In genomic region chr6:5132741-5133140, GRCh38 we compare ENCODE assay signal across 8 cellular contexts. TPM values are rescaled to one million over a fixed set of nuclear protein-coding genes. Genes with fewer than 3 reads are reported as not detected.
DNase-seq lines count a peak whose midpoint lies in the region; ATAC-seq and TF ChIP-seq lines count a peak whose summit lies in the region.

No MANE protein-coding gene starts in this region.

- POLR2A ChIA-PET in PC-9 (lab: Charles Lee; ENCODE audit: unreplicated experiment), result no interaction called here

- H4K20me1 ChIP-seq in PC-9 (ENCODE audit: insufficient read depth), result no peaks in the 10 kb centered on the region

- peak; percentile 63 for ATAC-seq in GM18508 (IDR thresholded peaks at IDR 0.05; ENCODE audit: insufficient read depth, unreplicated experiment)
- peak; percentile 86 for ATAC-seq in HG02884 (IDR thresholded peaks at IDR 0.05; ENCODE audit: unreplicated experiment)
- ATAC-seq in thoracic aorta (ENCODE audit: insufficient number of reproducible peaks, low FRiP score, low read depth), result no peak
- ATAC-seq in natural killer cell, result no peak
- ATAC-seq in activated T-helper 17 cell treated with anti-CD3 and anti-CD28 coated beads, Interleukin-2, amount 50 U/mL, for 72 hours (replicated peaks), result no peak

- H3K4me2 ChIP-seq in PC-9, result no peak overlapping the region

- CTCF ChIA-PET in PC-9 (lab: Charles Lee), result no interaction called here

- H3K9me3 Mint-ChIP-seq in natural killer cell, result no peaks in the 10 kb centered on the region
- no peaks in the 10 kb centered on the region for H3K9me3 Mint-ChIP-seq in activated T-helper 17 cell treated with anti-CD3 and anti-CD28 coated beads, Interleukin-2, amount 50 U/mL, for 72 hours

- intact Hi-C loops in PC-9 (cut with micrococcal nuclease; ENCODE audit: unreplicated experiment) (no loop called here), natural killer cell (cut with micrococcal nuclease) (no loop called here)

- no peak overlapping the region for H3K27ac Mint-ChIP-seq in natural killer cell
- no peak overlapping the region for H3K27ac Mint-ChIP-seq in activated T-helper 17 cell treated with anti-CD3 and anti-CD28 coated beads, Interleukin-2, amount 50 U/mL, for 72 hours

- H3K27me3 ChIP-seq in adipocyte (replicated peaks; ENCODE audit: control insufficient read depth, insufficient read depth, low read length) (no peaks in the 10 kb centered on the region), iPS-20b (ENCODE audit: insufficient read depth, low read length) (no peaks in the 10 kb centered on the region), thoracic aorta (replicated peaks; ENCODE audit: insufficient read depth) (no peaks in the 10 kb centered on the region), PC-9 (ENCODE audit: insufficient read depth, low read depth) (no peaks in the 10 kb centered on the region)

- no peaks in the 10 kb centered on the region for H3F3A ChIP-seq in PC-9 (ENCODE audit: insufficient read depth, low read depth)

- no peak overlapping the region for H2AFZ ChIP-seq in PC-9

- H3K9me3 ChIP-seq in adipocyte (ENCODE audit: control insufficient read depth, low read length) (no peaks in the 10 kb centered on the region), iPS-20b (ENCODE audit: insufficient read depth, low read depth, low read length) (no peaks in the 10 kb centered on the region), thoracic aorta (no peaks in the 10 kb centered on the region), PC-9 (ENCODE audit: insufficient read depth, low read depth) (no peaks in the 10 kb centered on the region)

- DNase-seq in adipocyte (ENCODE audit: low read depth) (peak; percentile 20), thoracic aorta (ENCODE audit: low spot score) (peak; percentile 20), PC-9 (no peak), natural killer cell (no peak)

- no peaks in the 10 kb centered on the region for H3K79me2 ChIP-seq in PC-9 (ENCODE audit: low read depth)

- H3K4me3 ChIP-seq in adipocyte (ENCODE audit: low read length) (peak overlapping the region; percentile 74), iPS-20b (ENCODE audit: low read length) (peak overlapping the region; percentile 53), thoracic aorta (peak overlapping the region; percentile 14), PC-9 (no peak overlapping the region)

- H3K9ac ChIP-seq in adipocyte (ENCODE audit: low read length), result peak overlapping the region; percentile 78
- peak overlapping the region; percentile 12; the same call in 1 of the 2 replicates for H3K9ac ChIP-seq in iPS-20b (ENCODE audit: low read depth, low read length)

- no peak overlapping the region for H3K4me3 Mint-ChIP-seq in natural killer cell
- H3K4me3 Mint-ChIP-seq in activated T-helper 17 cell treated with anti-CD3 and anti-CD28 coated beads, Interleukin-2, amount 50 U/mL, for 72 hours, result no peak overlapping the region

- H3K27me3 Mint-ChIP-seq in natural killer cell (ENCODE audit: low read depth in 2 of 2), result no peaks in the 10 kb centered on the region
- no peaks in the 10 kb centered on the region for H3K27me3 Mint-ChIP-seq in activated T-helper 17 cell treated with anti-CD3 and anti-CD28 coated beads, Interleukin-2, amount 50 U/mL, for 72 hours

- TF ChIP-seq CTCF in thoracic aorta (IDR thresholded peaks at IDR 0.05) (no peak), PC-9 (conservative IDR thresholded peaks at IDR 0.05) (no peak), natural killer cell (IDR thresholded peaks at IDR 0.05) (no peak)

- H3K27ac ChIP-seq in iPS-20b (ENCODE audit: low read length) (peak overlapping the region; percentile 11), thoracic aorta (no peak overlapping the region), PC-9 (no peak overlapping the region)

- peaks cover 0 to 7% of the 10 kb centered on the region in 2 donors for H3K4me1 Mint-ChIP-seq in natural killer cell
- H3K4me1 Mint-ChIP-seq in activated T-helper 17 cell treated with anti-CD3 and anti-CD28 coated beads, Interleukin-2, amount 50 U/mL, for 72 hours, result no peaks in the 10 kb centered on the region

- BruUV-seq in PC-9 (replicated peaks; lab: Mats Ljungman, UMichigan), result no TSS peak

- H3K36me3 ChIP-seq in adipocyte (ENCODE audit: control insufficient read depth, insufficient read depth, low read length, severe bottlenecking) (no peaks in the 10 kb centered on the region), iPS-20b (ENCODE audit: insufficient read depth, low read depth, low read length) (no peaks in the 10 kb centered on the region), thoracic aorta (no peaks in the 10 kb centered on the region), PC-9 (ENCODE audit: low read depth) (no peaks in the 10 kb centered on the region)

- H3K4me1 ChIP-seq in adipocyte (ENCODE audit: control insufficient read depth, insufficient read depth, low read length) (peaks cover 17% of the 10 kb centered on the region), iPS-20b (ENCODE audit: insufficient read depth, low read length) (peaks cover 38% of the 10 kb centered on the region), thoracic aorta (ENCODE audit: control insufficient read depth in 1 of 2, low read depth in 2 of 2) (peaks cover 0 to 11% of the 10 kb centered on the region in 2 donors), PC-9 (replicated peaks; ENCODE audit: insufficient read depth) (no peaks in the 10 kb centered on the region)

- H3K9me2 ChIP-seq in PC-9 (ENCODE audit: insufficient read depth), result no peaks in the 10 kb centered on the region

- no peaks in the 10 kb centered on the region for H3K36me3 Mint-ChIP-seq in natural killer cell
- H3K36me3 Mint-ChIP-seq in activated T-helper 17 cell treated with anti-CD3 and anti-CD28 coated beads, Interleukin-2, amount 50 U/mL, for 72 hours (ENCODE audit: low read depth), result no peaks in the 10 kb centered on the region

RNA-seq across cellular contexts. Expression of gene PPP1R3G, which starts 47.6 kb away (rescaled TPM):
- total RNA-seq in thoracic aorta (1 to 10 TPM; 3.7 to 7.3 TPM), PC-9 (2021) (1.1 and 1.4 TPM in 2 replicates), natural killer cell (under 1 TPM in 1 of 3 donors, not detected in 2; 0.07 TPM)
- total RNA-seq in activated T-helper 17 cell treated with anti-CD3 and anti-CD28 coated beads, Interleukin-2, amount 50 U/mL, for 72 hours, result under 1 TPM in 1 of 2 donors, not detected in 1; 0.05 TPM

Comparison
In these comparisons a context has a peak if more than half of its experiments do, and no peak if none do; other contexts are left out.
1. ATAC-seq: peak in GM18508 (single experiment) and HG02884 (single experiment); none in thoracic aorta (single experiment), natural killer cell (0 of 3) and activated T-helper 17 cell treated with anti-CD3 and anti-CD28 coated beads, Interleukin-2, amount 50 U/mL, for 72 hours (single experiment).
2. DNase-seq: peak in adipocyte (single experiment) and thoracic aorta (single experiment); none in PC-9 (0 of 2) and natural killer cell (single experiment).